In the genomic region with DNA sequence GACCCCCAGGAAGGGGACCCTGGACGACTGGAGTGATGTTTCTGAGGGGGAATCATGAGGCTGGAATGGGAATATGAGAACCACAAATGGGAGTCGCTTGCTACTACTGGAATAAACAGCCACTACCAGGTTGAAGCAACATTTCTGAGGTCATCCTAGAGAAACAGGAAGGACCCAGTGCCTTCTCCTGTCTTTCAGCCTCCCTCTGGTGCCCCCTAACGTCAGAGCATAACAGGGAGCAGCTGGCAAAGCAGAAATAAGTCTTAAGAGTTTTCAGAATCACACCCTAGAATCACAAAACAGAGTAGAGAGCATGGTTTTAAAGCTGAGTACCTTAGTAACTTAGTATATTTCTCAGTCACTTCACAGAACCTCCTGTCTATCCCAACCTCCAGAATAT, we compare ENCODE assay signal across 8 cellular contexts.
DNase-seq lines count a peak whose midpoint lies in the region; ATAC-seq and TF ChIP-seq lines count a peak whose summit lies in the region.

No MANE protein-coding gene starts in this region.

- no peaks in the 10 kb centered on the region for H3K4me1 Mint-ChIP-seq in activated CD8-positive, alpha-beta T cell treated with anti-CD3 and anti-CD28 coated beads for 36 hours (ENCODE audit: low read depth)
- H3K4me1 Mint-ChIP-seq in activated CD8-positive, alpha-beta T cell treated with anti-CD3 and anti-CD28 coated beads, Interleukin-2, amount 10 ng/mL, durations not matched to agents 7 days and 5 days (ENCODE audit: low read depth) = no peaks in the 10 kb centered on the region

- no peaks in the 10 kb centered on the region for H3K9me3 ChIP-seq in MG63

- no peak for ATAC-seq in activated CD8-positive, alpha-beta T cell treated with anti-CD3 and anti-CD28 coated beads for 36 hours
- ATAC-seq in activated CD8-positive, alpha-beta T cell treated with anti-CD3 and anti-CD28 coated beads, Interleukin-2, amount 10 ng/mL, durations not matched to agents 7 days and 5 days = no peak

- in situ Hi-C loops in T47D (cut with HindIII; ENCODE audit: low pct_unique_long_range_greater_than_20kb, low sequenced_read_pairs) = no loop called here

- POLR2A ChIA-PET in activated CD8-positive, alpha-beta T cell treated with anti-CD3 and anti-CD28 coated beads for 36 hours (lab: Charles Lee) = no interaction called here
- POLR2A ChIA-PET in activated CD8-positive, alpha-beta T cell treated with anti-CD3 and anti-CD28 coated beads, Interleukin-2, amount 10 ng/mL, durations not matched to agents 7 days and 5 days (lab: Charles Lee) = no interaction called here

- no peak for TF ChIP-seq CTCF in activated CD8-positive, alpha-beta T cell treated with anti-CD3 and anti-CD28 coated beads for 36 hours (IDR thresholded peaks at IDR 0.05)

- DNase-seq in activated CD8-positive, alpha-beta T cell treated with anti-CD3 and anti-CD28 coated beads for 36 hours = peak; percentile 14
- no peak for DNase-seq in activated CD8-positive, alpha-beta T cell treated with anti-CD3 and anti-CD28 coated beads, Interleukin-2, amount 10 ng/mL, durations not matched to agents 7 days and 5 days
- DNase-seq in H4 (ENCODE audit: low spot score) = peak; percentile 87
- DNase-seq in MG63 = peak; percentile 41
- peak; percentile 4 to 74 for DNase-seq in T47D (ENCODE audit: low read depth in 1 of 2, low spot score in 1 of 2)
- peak; percentile 30 for DNase-seq in non-pigmented ciliary epithelial cell (ENCODE audit: low read depth)
- DNase-seq in activated gamma-delta T cell (lab: John Stamatoyannopoulos, UW) = no peak
- DNase-seq in activated CD4-positive, CD25-positive, alpha-beta regulatory T cell treated with anti-CD3 and anti-CD28 coated beads, Interleukin-2, amount 50 U/mL, for 72 hours = no peak

- no peaks in the 10 kb centered on the region for H3K27me3 Mint-ChIP-seq in activated CD8-positive, alpha-beta T cell treated with anti-CD3 and anti-CD28 coated beads for 36 hours
- H3K27me3 Mint-ChIP-seq in activated CD8-positive, alpha-beta T cell treated with anti-CD3 and anti-CD28 coated beads, Interleukin-2, amount 10 ng/mL, durations not matched to agents 7 days and 5 days (ENCODE audit: low read depth) = no peaks in the 10 kb centered on the region

- H3K36me3 ChIP-seq in MG63 = no peaks in the 10 kb centered on the region

- CTCF ChIA-PET in activated CD8-positive, alpha-beta T cell treated with anti-CD3 and anti-CD28 coated beads for 36 hours (lab: Charles Lee) = no interaction called here
- CTCF ChIA-PET in activated CD8-positive, alpha-beta T cell treated with anti-CD3 and anti-CD28 coated beads, Interleukin-2, amount 10 ng/mL, durations not matched to agents 7 days and 5 days (lab: Charles Lee) = interaction anchor here (0.8 kb wide), 1 partner anchor 14 kb away, joined by 3 read pairs; no protein-coding TSS in a partner anchor

- no peak overlapping the region for H3K4me3 Mint-ChIP-seq in activated CD8-positive, alpha-beta T cell treated with anti-CD3 and anti-CD28 coated beads for 36 hours
- no peak overlapping the region for H3K4me3 Mint-ChIP-seq in activated CD8-positive, alpha-beta T cell treated with anti-CD3 and anti-CD28 coated beads, Interleukin-2, amount 10 ng/mL, durations not matched to agents 7 days and 5 days

- H3K27ac Mint-ChIP-seq in activated CD8-positive, alpha-beta T cell treated with anti-CD3 and anti-CD28 coated beads for 36 hours = no peak overlapping the region
- no peak overlapping the region for H3K27ac Mint-ChIP-seq in activated CD8-positive, alpha-beta T cell treated with anti-CD3 and anti-CD28 coated beads, Interleukin-2, amount 10 ng/mL, durations not matched to agents 7 days and 5 days

- no peaks in the 10 kb centered on the region for H3K36me3 Mint-ChIP-seq in activated CD8-positive, alpha-beta T cell treated with anti-CD3 and anti-CD28 coated beads for 36 hours (ENCODE audit: low read depth)
- H3K36me3 Mint-ChIP-seq in activated CD8-positive, alpha-beta T cell treated with anti-CD3 and anti-CD28 coated beads, Interleukin-2, amount 10 ng/mL, durations not matched to agents 7 days and 5 days (ENCODE audit: low read depth) = no peaks in the 10 kb centered on the region

- no peaks in the 10 kb centered on the region for H3K9me3 Mint-ChIP-seq in activated CD8-positive, alpha-beta T cell treated with anti-CD3 and anti-CD28 coated beads for 36 hours
- H3K9me3 Mint-ChIP-seq in activated CD8-positive, alpha-beta T cell treated with anti-CD3 and anti-CD28 coated beads, Interleukin-2, amount 10 ng/mL, durations not matched to agents 7 days and 5 days (ENCODE audit: insufficient read depth) = no peaks in the 10 kb centered on the region

- intact Hi-C loops in activated CD8-positive, alpha-beta T cell treated with anti-CD3 and anti-CD28 coated beads for 36 hours (cut with micrococcal nuclease) = no loop called here

- no peaks in the 10 kb centered on the region for H3K27me3 ChIP-seq in MG63

- H3K4me3 ChIP-seq in MG63 = no peak overlapping the region

Comparison
In these comparisons a context has a peak if more than half of its experiments do, and no peak if none do; other contexts are left out.
1. DNase-seq: peak in activated CD8-positive, alpha-beta T cell treated with anti-CD3 and anti-CD28 coated beads for 36 hours (single experiment), H4 (single experiment), MG63 (single experiment), T47D (2 of 2) and non-pigmented ciliary epithelial cell (single experiment); none in activated CD8-positive, alpha-beta T cell treated with anti-CD3 and anti-CD28 coated beads, Interleukin-2, amount 10 ng/mL, durations not matched to agents 7 days and 5 days (single experiment), activated gamma-delta T cell (single experiment) and activated CD4-positive, CD25-positive, alpha-beta regulatory T cell treated with anti-CD3 and anti-CD28 coated beads, Interleukin-2, amount 50 U/mL, for 72 hours (single experiment).